In genomic region chr6:33391278-33392167, GRCh38 we compare ENCODE assay signal across 1 cellular context.
TF ChIP-seq lines count a peak whose summit lies in the region.

A gene with protein sequence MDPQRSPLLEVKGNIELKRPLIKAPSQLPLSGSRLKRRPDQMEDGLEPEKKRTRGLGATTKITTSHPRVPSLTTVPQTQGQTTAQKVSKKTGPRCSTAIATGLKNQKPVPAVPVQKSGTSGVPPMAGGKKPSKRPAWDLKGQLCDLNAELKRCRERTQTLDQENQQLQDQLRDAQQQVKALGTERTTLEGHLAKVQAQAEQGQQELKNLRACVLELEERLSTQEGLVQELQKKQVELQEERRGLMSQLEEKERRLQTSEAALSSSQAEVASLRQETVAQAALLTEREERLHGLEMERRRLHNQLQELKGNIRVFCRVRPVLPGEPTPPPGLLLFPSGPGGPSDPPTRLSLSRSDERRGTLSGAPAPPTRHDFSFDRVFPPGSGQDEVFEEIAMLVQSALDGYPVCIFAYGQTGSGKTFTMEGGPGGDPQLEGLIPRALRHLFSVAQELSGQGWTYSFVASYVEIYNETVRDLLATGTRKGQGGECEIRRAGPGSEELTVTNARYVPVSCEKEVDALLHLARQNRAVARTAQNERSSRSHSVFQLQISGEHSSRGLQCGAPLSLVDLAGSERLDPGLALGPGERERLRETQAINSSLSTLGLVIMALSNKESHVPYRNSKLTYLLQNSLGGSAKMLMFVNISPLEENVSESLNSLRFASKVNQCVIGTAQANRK (plus strand): TSS chr6:33391823. CDS start chr6:33391986, 163 bp downstream.

TF ChIP-seq in HEK293, 187 proteins besides CTCF, POLR2A, EP300 and RAD21 (continued from another document and continues in another):
- TF ChIP-seq, protein P1, sequence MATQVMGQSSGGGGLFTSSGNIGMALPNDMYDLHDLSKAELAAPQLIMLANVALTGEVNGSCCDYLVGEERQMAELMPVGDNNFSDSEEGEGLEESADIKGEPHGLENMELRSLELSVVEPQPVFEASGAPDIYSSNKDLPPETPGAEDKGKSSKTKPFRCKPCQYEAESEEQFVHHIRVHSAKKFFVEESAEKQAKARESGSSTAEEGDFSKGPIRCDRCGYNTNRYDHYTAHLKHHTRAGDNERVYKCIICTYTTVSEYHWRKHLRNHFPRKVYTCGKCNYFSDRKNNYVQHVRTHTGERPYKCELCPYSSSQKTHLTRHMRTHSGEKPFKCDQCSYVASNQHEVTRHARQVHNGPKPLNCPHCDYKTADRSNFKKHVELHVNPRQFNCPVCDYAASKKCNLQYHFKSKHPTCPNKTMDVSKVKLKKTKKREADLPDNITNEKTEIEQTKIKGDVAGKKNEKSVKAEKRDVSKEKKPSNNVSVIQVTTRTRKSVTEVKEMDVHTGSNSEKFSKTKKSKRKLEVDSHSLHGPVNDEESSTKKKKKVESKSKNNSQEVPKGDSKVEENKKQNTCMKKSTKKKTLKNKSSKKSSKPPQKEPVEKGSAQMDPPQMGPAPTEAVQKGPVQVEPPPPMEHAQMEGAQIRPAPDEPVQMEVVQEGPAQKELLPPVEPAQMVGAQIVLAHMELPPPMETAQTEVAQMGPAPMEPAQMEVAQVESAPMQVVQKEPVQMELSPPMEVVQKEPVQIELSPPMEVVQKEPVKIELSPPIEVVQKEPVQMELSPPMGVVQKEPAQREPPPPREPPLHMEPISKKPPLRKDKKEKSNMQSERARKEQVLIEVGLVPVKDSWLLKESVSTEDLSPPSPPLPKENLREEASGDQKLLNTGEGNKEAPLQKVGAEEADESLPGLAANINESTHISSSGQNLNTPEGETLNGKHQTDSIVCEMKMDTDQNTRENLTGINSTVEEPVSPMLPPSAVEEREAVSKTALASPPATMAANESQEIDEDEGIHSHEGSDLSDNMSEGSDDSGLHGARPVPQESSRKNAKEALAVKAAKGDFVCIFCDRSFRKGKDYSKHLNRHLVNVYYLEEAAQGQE (tag by site-specific recombination; IDR thresholded peaks at IDR 0.05) = no peak
- TF ChIP-seq ZNF148 (tag by site-specific recombination; IDR thresholded peaks at IDR 0.05; ENCODE audit: borderline replicate concordance) (no peak), ZNF521 (tag by site-specific recombination; IDR thresholded peaks at IDR 0.05) (no peak), ZNF585B (tag by site-specific recombination; IDR thresholded peaks at IDR 0.05) (no peak), ZNF23 (tag by site-specific recombination; IDR thresholded peaks at IDR 0.05; ENCODE audit: borderline replicate concordance) (no peak), ZNF561 (tag by site-specific recombination; IDR thresholded peaks at IDR 0.05; ENCODE audit: borderline replicate concordance) (0 out of 2 replicates have a peak, but pooled peaks have one; percentile 51), ZBTB8A (tag by site-specific recombination; IDR thresholded peaks at IDR 0.05) (peak; percentile 71), ZNF623 (tag by site-specific recombination; IDR thresholded peaks at IDR 0.05) (no peak), MZF1 (tag by site-specific recombination; IDR thresholded peaks at IDR 0.05; ENCODE audit: borderline replicate concordance) (no peak), MYNN (tag by site-specific recombination; IDR thresholded peaks at IDR 0.05; ENCODE audit: borderline replicate concordance) (no peak), EGR2 (tag by site-specific recombination; IDR thresholded peaks at IDR 0.05; ENCODE audit: low read depth) (peak; percentile 90), ZNF10 (tag by site-specific recombination; IDR thresholded peaks at IDR 0.05) (no peak; the same call in 1 of the 2 replicates), ZFHX2 (tag by site-specific recombination; conservative IDR thresholded peaks at IDR 0.05) (peak; percentile 96), ZNF692 (tag by site-specific recombination; IDR thresholded peaks at IDR 0.05) (peak; percentile 48; the same call in 1 of the 2 replicates), KLF9 (tag by site-specific recombination; IDR thresholded peaks at IDR 0.05; ENCODE audit: low read depth) (peak; percentile 96), ZNF423 (tag by site-specific recombination; IDR thresholded peaks at IDR 0.05) (no peak), ZNF664 (tag by site-specific recombination; IDR thresholded peaks at IDR 0.05) (no peak), ZNF221 (tag by site-specific recombination; IDR thresholded peaks at IDR 0.05; ENCODE audit: borderline replicate concordance) (no peak), YY2 (tag by site-specific recombination; IDR thresholded peaks at IDR 0.05) (no peak; the same call in 1 of the 2 replicates), ZBTB21 (tag by site-specific recombination; IDR thresholded peaks at IDR 0.05) (peak; percentile 98), SP3 (tag by site-specific recombination; IDR thresholded peaks at IDR 0.05) (peak; percentile 88), AEBP2 (tag by site-specific recombination; IDR thresholded peaks at IDR 0.05; ENCODE audit: borderline replicate concordance) (no peak), TCF7L2 (IDR thresholded peaks at IDR 0.05; ENCODE audit: borderline replicate concordance, low read depth, low read length) (no peak), ZBTB17 (tag by site-specific recombination; IDR thresholded peaks at IDR 0.05) (peak; percentile 66), ZNF133 (tag by site-specific recombination; IDR thresholded peaks at IDR 0.05) (peak; percentile 14; the same call in 1 of the 2 replicates)
- TF ChIP-seq, protein P2, sequence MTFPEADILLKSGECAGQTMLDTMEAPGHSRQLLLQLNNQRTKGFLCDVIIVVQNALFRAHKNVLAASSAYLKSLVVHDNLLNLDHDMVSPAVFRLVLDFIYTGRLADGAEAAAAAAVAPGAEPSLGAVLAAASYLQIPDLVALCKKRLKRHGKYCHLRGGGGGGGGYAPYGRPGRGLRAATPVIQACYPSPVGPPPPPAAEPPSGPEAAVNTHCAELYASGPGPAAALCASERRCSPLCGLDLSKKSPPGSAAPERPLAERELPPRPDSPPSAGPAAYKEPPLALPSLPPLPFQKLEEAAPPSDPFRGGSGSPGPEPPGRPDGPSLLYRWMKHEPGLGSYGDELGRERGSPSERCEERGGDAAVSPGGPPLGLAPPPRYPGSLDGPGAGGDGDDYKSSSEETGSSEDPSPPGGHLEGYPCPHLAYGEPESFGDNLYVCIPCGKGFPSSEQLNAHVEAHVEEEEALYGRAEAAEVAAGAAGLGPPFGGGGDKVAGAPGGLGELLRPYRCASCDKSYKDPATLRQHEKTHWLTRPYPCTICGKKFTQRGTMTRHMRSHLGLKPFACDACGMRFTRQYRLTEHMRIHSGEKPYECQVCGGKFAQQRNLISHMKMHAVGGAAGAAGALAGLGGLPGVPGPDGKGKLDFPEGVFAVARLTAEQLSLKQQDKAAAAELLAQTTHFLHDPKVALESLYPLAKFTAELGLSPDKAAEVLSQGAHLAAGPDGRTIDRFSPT (tag by site-specific recombination; IDR thresholded peaks at IDR 0.05) = peak; percentile 73; the same call in 1 of the 2 replicates
- TF ChIP-seq, protein P3, sequence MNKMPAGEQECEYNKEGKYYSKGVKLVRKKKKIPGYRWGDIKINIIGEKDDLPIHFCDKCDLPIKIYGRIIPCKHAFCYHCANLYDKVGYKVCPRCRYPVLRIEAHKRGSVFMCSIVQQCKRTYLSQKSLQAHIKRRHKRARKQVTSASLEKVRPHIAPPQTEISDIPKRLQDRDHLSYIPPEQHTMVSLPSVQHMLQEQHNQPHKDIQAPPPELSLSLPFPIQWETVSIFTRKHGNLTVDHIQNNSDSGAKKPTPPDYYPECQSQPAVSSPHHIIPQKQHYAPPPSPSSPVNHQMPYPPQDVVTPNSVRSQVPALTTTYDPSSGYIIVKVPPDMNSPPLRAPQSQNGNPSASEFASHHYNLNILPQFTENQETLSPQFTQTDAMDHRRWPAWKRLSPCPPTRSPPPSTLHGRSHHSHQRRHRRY (tag by site-specific recombination; IDR thresholded peaks at IDR 0.05) = no peak
- TF ChIP-seq, protein P4, sequence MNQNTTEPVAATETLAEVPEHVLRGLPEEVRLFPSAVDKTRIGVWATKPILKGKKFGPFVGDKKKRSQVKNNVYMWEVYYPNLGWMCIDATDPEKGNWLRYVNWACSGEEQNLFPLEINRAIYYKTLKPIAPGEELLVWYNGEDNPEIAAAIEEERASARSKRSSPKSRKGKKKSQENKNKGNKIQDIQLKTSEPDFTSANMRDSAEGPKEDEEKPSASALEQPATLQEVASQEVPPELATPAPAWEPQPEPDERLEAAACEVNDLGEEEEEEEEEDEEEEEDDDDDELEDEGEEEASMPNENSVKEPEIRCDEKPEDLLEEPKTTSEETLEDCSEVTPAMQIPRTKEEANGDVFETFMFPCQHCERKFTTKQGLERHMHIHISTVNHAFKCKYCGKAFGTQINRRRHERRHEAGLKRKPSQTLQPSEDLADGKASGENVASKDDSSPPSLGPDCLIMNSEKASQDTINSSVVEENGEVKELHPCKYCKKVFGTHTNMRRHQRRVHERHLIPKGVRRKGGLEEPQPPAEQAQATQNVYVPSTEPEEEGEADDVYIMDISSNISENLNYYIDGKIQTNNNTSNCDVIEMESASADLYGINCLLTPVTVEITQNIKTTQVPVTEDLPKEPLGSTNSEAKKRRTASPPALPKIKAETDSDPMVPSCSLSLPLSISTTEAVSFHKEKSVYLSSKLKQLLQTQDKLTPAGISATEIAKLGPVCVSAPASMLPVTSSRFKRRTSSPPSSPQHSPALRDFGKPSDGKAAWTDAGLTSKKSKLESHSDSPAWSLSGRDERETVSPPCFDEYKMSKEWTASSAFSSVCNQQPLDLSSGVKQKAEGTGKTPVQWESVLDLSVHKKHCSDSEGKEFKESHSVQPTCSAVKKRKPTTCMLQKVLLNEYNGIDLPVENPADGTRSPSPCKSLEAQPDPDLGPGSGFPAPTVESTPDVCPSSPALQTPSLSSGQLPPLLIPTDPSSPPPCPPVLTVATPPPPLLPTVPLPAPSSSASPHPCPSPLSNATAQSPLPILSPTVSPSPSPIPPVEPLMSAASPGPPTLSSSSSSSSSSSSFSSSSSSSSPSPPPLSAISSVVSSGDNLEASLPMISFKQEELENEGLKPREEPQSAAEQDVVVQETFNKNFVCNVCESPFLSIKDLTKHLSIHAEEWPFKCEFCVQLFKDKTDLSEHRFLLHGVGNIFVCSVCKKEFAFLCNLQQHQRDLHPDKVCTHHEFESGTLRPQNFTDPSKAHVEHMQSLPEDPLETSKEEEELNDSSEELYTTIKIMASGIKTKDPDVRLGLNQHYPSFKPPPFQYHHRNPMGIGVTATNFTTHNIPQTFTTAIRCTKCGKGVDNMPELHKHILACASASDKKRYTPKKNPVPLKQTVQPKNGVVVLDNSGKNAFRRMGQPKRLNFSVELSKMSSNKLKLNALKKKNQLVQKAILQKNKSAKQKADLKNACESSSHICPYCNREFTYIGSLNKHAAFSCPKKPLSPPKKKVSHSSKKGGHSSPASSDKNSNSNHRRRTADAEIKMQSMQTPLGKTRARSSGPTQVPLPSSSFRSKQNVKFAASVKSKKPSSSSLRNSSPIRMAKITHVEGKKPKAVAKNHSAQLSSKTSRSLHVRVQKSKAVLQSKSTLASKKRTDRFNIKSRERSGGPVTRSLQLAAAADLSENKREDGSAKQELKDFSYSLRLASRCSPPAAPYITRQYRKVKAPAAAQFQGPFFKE (tag by site-specific recombination; IDR thresholded peaks at IDR 0.05; ENCODE audit: borderline replicate concordance) = no peak
- TF ChIP-seq, protein P5, sequence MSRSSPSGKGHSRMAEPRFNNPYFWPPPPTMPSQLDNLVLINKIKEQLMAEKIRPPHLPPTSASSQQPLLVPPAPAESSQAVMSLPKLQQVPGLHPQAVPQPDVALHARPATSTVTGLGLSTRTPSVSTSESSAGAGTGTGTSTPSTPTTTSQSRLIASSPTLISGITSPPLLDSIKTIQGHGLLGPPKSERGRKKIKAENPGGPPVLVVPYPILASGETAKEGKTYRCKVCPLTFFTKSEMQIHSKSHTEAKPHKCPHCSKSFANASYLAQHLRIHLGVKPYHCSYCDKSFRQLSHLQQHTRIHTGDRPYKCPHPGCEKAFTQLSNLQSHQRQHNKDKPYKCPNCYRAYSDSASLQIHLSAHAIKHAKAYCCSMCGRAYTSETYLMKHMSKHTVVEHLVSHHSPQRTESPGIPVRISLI (tag by site-specific recombination; IDR thresholded peaks at IDR 0.05) = no peak
- TF ChIP-seq, protein P6, sequence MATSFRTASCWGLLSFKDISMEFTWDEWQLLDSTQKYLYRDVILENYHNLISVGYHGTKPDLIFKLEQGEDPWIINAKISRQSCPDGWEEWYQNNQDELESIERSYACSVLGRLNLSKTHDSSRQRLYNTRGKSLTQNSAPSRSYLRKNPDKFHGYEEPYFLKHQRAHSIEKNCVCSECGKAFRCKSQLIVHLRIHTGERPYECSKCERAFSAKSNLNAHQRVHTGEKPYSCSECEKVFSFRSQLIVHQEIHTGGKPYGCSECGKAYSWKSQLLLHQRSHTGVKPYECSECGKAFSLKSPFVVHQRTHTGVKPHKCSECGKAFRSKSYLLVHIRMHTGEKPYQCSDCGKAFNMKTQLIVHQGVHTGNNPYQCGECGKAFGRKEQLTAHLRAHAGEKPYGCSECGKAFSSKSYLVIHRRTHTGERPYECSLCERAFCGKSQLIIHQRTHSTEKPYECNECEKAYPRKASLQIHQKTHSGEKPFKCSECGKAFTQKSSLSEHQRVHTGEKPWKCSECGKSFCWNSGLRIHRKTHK (tag by site-specific recombination; IDR thresholded peaks at IDR 0.05) = no peak
